ENCODE assay signal across 30 cellular contexts in the genomic region with DNA sequence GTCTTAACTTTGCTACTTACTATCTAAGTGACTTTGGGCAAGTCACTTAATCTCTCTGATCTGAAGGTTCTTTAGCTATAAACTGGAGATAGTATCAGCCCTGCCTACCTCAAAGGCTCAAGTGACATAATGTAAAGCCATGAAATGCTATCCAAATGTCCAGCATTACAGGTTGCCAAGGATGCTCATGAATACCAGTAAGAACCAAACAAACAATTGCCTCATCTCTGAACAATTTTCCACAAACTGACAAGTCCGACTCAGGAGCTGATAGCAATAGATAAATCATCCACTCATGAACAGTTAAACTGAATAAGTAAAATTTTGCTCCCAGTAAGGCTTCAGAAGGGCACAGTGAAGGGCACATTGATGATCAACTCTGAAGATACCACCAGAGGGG. TPM values are rescaled to one million over a fixed set of nuclear protein-coding genes. Genes with fewer than 3 reads are reported as not detected.
A peak's percentile ranks its signal among the peaks of the same experiment; 100 is the strongest.
DNase-seq lines count a peak whose midpoint lies in the region; ATAC-seq and TF ChIP-seq lines count a peak whose summit lies in the region.
"Had no signal": no experiment of that assay in that cellular context is flagged by ENCODE, and none has a peak within 500 bp of the region (broad histone marks: within the 10 kb centered on the region; RNA-seq: fewer than 3 reads in every experiment).

No MANE protein-coding gene starts in this region.

- H3K36me3 Mint-ChIP-seq in type B pancreatic cell, result peaks cover 2% of the 10 kb centered on the region
- H3K36me3 Mint-ChIP-seq: CD4-positive, alpha-beta memory T cell had no signal

- DNase-seq in DMS53 (lab: John Stamatoyannopoulos, UW) (peak; percentile 63), DMS53 treated with DMSO at 0.1 percent for 48 hours (lab: John Stamatoyannopoulos, UW; ENCODE audit: unreplicated experiment) (no peak), fibroblast of pulmonary artery (ENCODE audit: low read depth) (peak; percentile 12), type B pancreatic cell (ENCODE audit: extremely low spot score, unreplicated experiment) (no peak), occipital lobe (lab: John Stamatoyannopoulos, UW) (no peak), DMS153 (lab: John Stamatoyannopoulos, UW) (no peak), NCI-H187 (lab: John Stamatoyannopoulos, UW) (no peak)
- DNase-seq: activated CD4-positive, alpha-beta memory T cell treated with anti-CD3 and anti-CD28 coated beads, Interleukin-2, amount 10 ng/mL, durations not matched to agents 7 days and 5 days; activated effector memory CD4-positive, alpha-beta T cell treated with Interleukin-2 at 50 U/mL for 16 hours; body of pancreas; CD4-positive, alpha-beta memory T cell; DMS79; effector memory CD8-positive, alpha-beta T cell; H7; islet precursor cell; lower lobe of right lung; NCI-H1105; NCI-H2029 treated with DMSO at 0.1 percent for 48 hours; NCI-H2227 treated with DMSO at 0.1 percent for 48 hours; nephron progenitor cell; Right ventricle myocardium superior; stimulated activated CD8-positive, alpha-beta memory T cell treated with anti-CD3 and anti-CD28 coated beads, Interleukin-4, amount 100 ng/mL, for 48 hours; stomach had no signal

- TF ChIP-seq CTCF in fibroblast of pulmonary artery (IDR thresholded peaks at IDR 0.05; ENCODE audit: low read length, missing control alignments), result no peak
- TF ChIP-seq CTCF in type B pancreatic cell (conservative IDR thresholded peaks at IDR 0.05), result no peak

- no peaks in the 10 kb centered on the region for H3K4me1 Mint-ChIP-seq in type B pancreatic cell (ENCODE audit: unreplicated experiment)
- H3K4me1 Mint-ChIP-seq: activated CD4-positive, alpha-beta memory T cell treated with anti-CD3 and anti-CD28 coated beads, Interleukin-2, amount 10 ng/mL, durations not matched to agents 7 days and 5 days; nephron progenitor cell had no signal

- H3K4me3 Mint-ChIP-seq in type B pancreatic cell, result no peak overlapping the region
- H3K4me3 Mint-ChIP-seq: activated CD4-positive, alpha-beta memory T cell treated with anti-CD3 and anti-CD28 coated beads, Interleukin-2, amount 10 ng/mL, durations not matched to agents 7 days and 5 days; CD4-positive, alpha-beta memory T cell; effector memory CD8-positive, alpha-beta T cell; nephron progenitor cell had no signal

- no peak overlapping the region for H3K4me3 ChIP-seq in fibroblast of pulmonary artery (replicated peaks; ENCODE audit: low read depth, low read length)
- H3K4me3 ChIP-seq: body of pancreas, lower lobe of right lung, stomach, tibial nerve had no signal

- H3K9me3 Mint-ChIP-seq in type B pancreatic cell, result no peaks in the 10 kb centered on the region
- H3K9me3 Mint-ChIP-seq: activated CD4-positive, alpha-beta memory T cell treated with anti-CD3 and anti-CD28 coated beads, Interleukin-2, amount 10 ng/mL, durations not matched to agents 7 days and 5 days; effector memory CD8-positive, alpha-beta T cell had no signal

- ATAC-seq in SK-N-SH treated with all-trans-retinoic acid at 6 μM for 48 hours, result peak; percentile 36; the same call in 2 of the 3 replicates
- ATAC-seq: body of pancreas; effector memory CD8-positive, alpha-beta T cell; esophagus mucosa; lower lobe of right lung; sciatic nerve had no signal

- peak overlapping the region; percentile 15 for H3K27ac Mint-ChIP-seq in type B pancreatic cell
- H3K27ac Mint-ChIP-seq: activated CD4-positive, alpha-beta memory T cell treated with anti-CD3 and anti-CD28 coated beads, Interleukin-2, amount 10 ng/mL, durations not matched to agents 7 days and 5 days; CD4-positive, alpha-beta memory T cell; effector memory CD8-positive, alpha-beta T cell; nephron progenitor cell had no signal

- H3K27me3 Mint-ChIP-seq in type B pancreatic cell, result peaks cover 3% of the 10 kb centered on the region

TF ChIP-seq in SK-N-SH treated with all-trans-retinoic acid at 6 μM for 48 hours, 23 proteins besides CTCF, POLR2A, EP300 and RAD21:
- TF ChIP-seq ISL1 (CRISPR knock-in tag; IDR thresholded peaks at IDR 0.05) (peak; percentile 9; the same call in 1 of the 2 replicates), SNAI2 (CRISPR knock-in tag; IDR thresholded peaks at IDR 0.05) (no peak)

RNA-seq across cellular contexts. Expression of a gene that starts 51.5 kb away (rescaled TPM):
- total RNA-seq in type B pancreatic cell (ENCODE audit: low replicate concordance) (1.5 TPM in 1 of 2 replicates, not detected in the other), occipital lobe (1.1 TPM)
- total RNA-seq: activated CD4-positive, alpha-beta memory T cell treated with anti-CD3 and anti-CD28 coated beads, Interleukin-2, amount 10 ng/mL, durations not matched to agents 7 days and 5 days; CD4-positive, alpha-beta memory T cell; mucosa of gallbladder; OCI-LY7; posterior vena cava; Right ventricle myocardium superior; sciatic nerve; stomach; tibial nerve had no signal

Comparison
In these comparisons a context has a peak if more than half of its experiments do, and no peak if none do; other contexts are left out.
1. DNase-seq: peak in DMS53 (single experiment) and fibroblast of pulmonary artery (single experiment); none in DMS53 treated with DMSO at 0.1 percent for 48 hours (single experiment), type B pancreatic cell (single experiment), occipital lobe (single experiment), DMS153 (single experiment) and NCI-H187 (0 of 2).